Comparison of ENCODE assay signal across 9 cellular contexts in the genomic region with DNA sequence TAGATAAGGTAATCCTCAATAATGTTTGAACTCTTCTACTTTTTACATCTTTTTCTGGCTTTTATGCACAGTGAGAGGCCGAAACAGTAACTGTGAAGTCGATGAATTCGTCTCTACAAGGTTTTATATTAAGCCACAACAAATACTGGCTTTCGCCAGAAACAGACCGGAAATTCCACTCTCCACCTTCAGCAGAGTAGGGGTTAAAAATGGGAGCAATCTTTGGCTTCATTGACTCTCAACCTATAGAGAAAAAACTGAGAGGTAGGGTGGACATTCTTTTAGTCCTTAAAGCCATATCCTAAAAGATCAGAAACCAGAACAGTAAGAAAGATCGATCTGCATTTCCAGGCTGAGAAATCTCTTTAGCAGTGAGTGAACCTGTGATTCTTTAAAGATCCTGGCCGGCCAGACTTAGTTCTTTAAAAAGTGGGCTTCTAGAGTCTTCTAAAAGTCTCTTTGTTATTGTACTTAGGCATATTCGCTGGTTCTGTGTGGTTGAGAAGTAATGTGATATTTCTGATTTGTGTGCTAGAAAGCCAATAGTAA. TPM values are rescaled to one million over a fixed set of nuclear protein-coding genes. Genes with fewer than 3 reads are reported as not detected.
DNase-seq lines count a peak whose midpoint lies in the region; ATAC-seq and TF ChIP-seq lines count a peak whose summit lies in the region.
"Had no signal": no experiment of that assay in that cellular context is flagged by ENCODE, and none has a peak within 500 bp of the region (broad histone marks: within the 10 kb centered on the region; RNA-seq: fewer than 3 reads in every experiment).

No MANE protein-coding gene starts in this region.

- peak overlapping the region; percentile 57; the same call in 1 of the 2 replicates for H3K4me3 ChIP-seq in HL-60 (replicated peaks; ENCODE audit: insufficient read depth, low read length)
- peak overlapping the region; percentile 58 for H3K4me3 ChIP-seq in WERI-Rb-1 (ENCODE audit: low read depth, low read length)
- no peak overlapping the region for H3K4me3 ChIP-seq in hepatocyte

- H3K4me1 ChIP-seq in hepatocyte (ENCODE audit: insufficient read depth): no peaks in the 10 kb centered on the region

- DNase-seq in HL-60 (ENCODE audit: low read depth in 1 of 2, low spot score in 1 of 2): no peak
- no peak for DNase-seq in WERI-Rb-1
- no peak for DNase-seq in hepatocyte (ENCODE audit: low spot score)
- DNase-seq in superior temporal gyrus (ENCODE audit: extremely low spot score): peak; percentile 47
- DNase-seq: NCI-H1436 treated with DMSO at 0.1 percent for 48 hours; stimulated activated CD4-positive, alpha-beta T cell treated with anti-CD3 and anti-CD28 coated beads, Interleukin-12 subunit alpha, Interleukin-12 subunit beta, amount 100 ng/mL, for 4 hours had no signal

- H3K27ac ChIP-seq in HL-60 (replicated peaks) (no peak overlapping the region), WERI-Rb-1 (peak overlapping the region; percentile 90), hepatocyte (no peak overlapping the region)

- no peak for TF ChIP-seq CTCF in HL-60 (IDR thresholded peaks at IDR 0.05; ENCODE audit: insufficient read depth, low read length)
- no peak for TF ChIP-seq CTCF in WERI-Rb-1 (IDR thresholded peaks at IDR 0.05; ENCODE audit: low read depth, low read length)
- no peak for TF ChIP-seq CTCF in hepatocyte (IDR thresholded peaks at IDR 0.05; ENCODE audit: poor library complexity)

- H3K36me3 ChIP-seq in WERI-Rb-1 (peaks cover 13% of the 10 kb centered on the region), hepatocyte (replicated peaks; ENCODE audit: insufficient read depth, low read depth) (no peaks in the 10 kb centered on the region)

- ATAC-seq in HG02938 (IDR thresholded peaks at IDR 0.05; ENCODE audit: unreplicated experiment): no peak
- no peak for ATAC-seq in HG03175 (IDR thresholded peaks at IDR 0.05; ENCODE audit: unreplicated experiment)
- ATAC-seq in HG02571 (IDR thresholded peaks at IDR 0.05; ENCODE audit: unreplicated experiment): no peak

- no peaks in the 10 kb centered on the region for H3K79me2 ChIP-seq in hepatocyte

- H4K20me1 ChIP-seq in hepatocyte (ENCODE audit: insufficient read depth, poor library complexity, severe bottlenecking): no peaks in the 10 kb centered on the region

- H2AFZ ChIP-seq in hepatocyte: no peak overlapping the region

- H3K9me2 ChIP-seq in hepatocyte (replicated peaks; ENCODE audit: insufficient read depth): no peaks in the 10 kb centered on the region

- no peaks in the 10 kb centered on the region for H3K9me3 ChIP-seq in WERI-Rb-1 (ENCODE audit: severe bottlenecking)
- no peaks in the 10 kb centered on the region for H3K9me3 ChIP-seq in hepatocyte (ENCODE audit: low read depth)

- WGBS in hepatocyte (ENCODE audit: low lambda C conversion rate, missing lambda C conversion rate): 89% methylated on average over 8 of the region's 8 CpGs

- peak overlapping the region; percentile 95 for H3K4me2 ChIP-seq in hepatocyte

- H3K27me3 ChIP-seq in HL-60 (ENCODE audit: insufficient read depth, poor library complexity, severe bottlenecking) (no peaks in the 10 kb centered on the region), WERI-Rb-1 (ENCODE audit: insufficient read depth, low read depth, severe bottlenecking) (no peaks in the 10 kb centered on the region), hepatocyte (no peaks in the 10 kb centered on the region)

RNA-seq across cellular contexts. Expression of gene HSPA4L, which starts 1.9 kb away (rescaled TPM):
- total RNA-seq in hepatocyte: 2.7 and 3.5 TPM in 2 replicates
- polyA plus RNA-seq in hepatocyte: 1.7 and 2.2 TPM in 2 replicates

RNA-seq across cellular contexts. Expression of gene SLC25A31, which starts 53.8 kb away (rescaled TPM):
- not detected in 2 replicates for total RNA-seq in hepatocyte
- not detected in 2 replicates for polyA plus RNA-seq in hepatocyte
